In the genomic region with DNA sequence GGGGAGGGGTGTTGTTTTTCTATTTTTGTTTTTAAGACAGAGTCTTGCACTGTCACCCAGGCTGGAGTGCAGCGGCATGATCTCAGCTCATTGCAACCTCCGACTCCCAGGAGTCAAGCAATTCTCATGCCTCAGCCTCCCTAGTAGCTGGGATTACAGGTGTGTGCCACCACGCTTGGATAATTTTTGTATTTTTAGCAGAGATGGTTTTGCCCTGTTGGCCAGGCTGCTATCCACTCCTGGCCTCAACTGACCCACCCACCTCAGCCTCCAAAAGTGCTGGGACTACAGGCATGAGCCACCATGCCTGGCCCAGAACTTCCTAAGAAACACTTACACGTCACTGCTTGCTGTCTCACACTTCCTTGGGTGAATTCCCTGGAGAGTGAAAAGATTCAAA, we compare ENCODE assay signal across 1 cellular context.
A peak's percentile ranks its signal among the peaks of the same experiment; 100 is the strongest.
TF ChIP-seq lines count a peak whose summit lies in the region.

No MANE protein-coding gene starts in this region.

TF ChIP-seq in K562, 482 proteins besides CTCF, POLR2A, EP300 and RAD21:
- peak; percentile 68 for TF ChIP-seq BCOR (IDR thresholded peaks at IDR 0.05)
- peak; percentile 62; the same call in 1 of the 2 replicates for TF ChIP-seq TRIM28 (IDR thresholded peaks at IDR 0.05)
- peak; percentile 21 to 52; a peak in 1 of 4 replicates for TF ChIP-seq TRIM24 (IDR thresholded peaks at IDR 0.05)
- TF ChIP-seq SMARCA5 (IDR thresholded peaks at IDR 0.05): peak; percentile 58; the same call in 1 of the 2 replicates
